16 cellular contexts compared by ENCODE assay signal in genomic region chr2:36197192-36197591, GRCh38.
"Had no signal": no experiment of that assay in that cellular context is flagged by ENCODE, and none has a peak within 500 bp of the region (broad histone marks: within the 10 kb centered on the region; RNA-seq: fewer than 3 reads in every experiment).

No MANE protein-coding gene starts in this region.

- H3K4me1 ChIP-seq: foreskin keratinocyte had no signal

- H3K27ac ChIP-seq: coronary artery, foreskin keratinocyte, skin epidermis had no signal

- DNase-seq: effector CD4-positive, alpha-beta T cell; endodermal cell; erythroblast; foreskin keratinocyte; hippocampal formation; kidney glomerular epithelial cell; mesendoderm; naive thymus-derived CD4-positive, alpha-beta T cell; nephron progenitor cell; stimulated activated CD4-positive, alpha-beta T cell treated with anti-CD3 and anti-CD28 coated beads, Interleukin-2, amount 100 ng/mL, for 24 hours; stimulated activated CD4-positive, alpha-beta T cell treated with anti-CD3 and anti-CD28 coated beads, Interleukin-4, amount 100 ng/mL, for 4 hours; stimulated activated naive CD4-positive, alpha-beta T cell; trophoblast cell had no signal

- H3K27me3 ChIP-seq: foreskin keratinocyte had no signal

- H3K4me3 ChIP-seq: coronary artery, skin epidermis had no signal

- ATAC-seq: foreskin keratinocyte; naive thymus-derived CD4-positive, alpha-beta T cell; sciatic nerve had no signal
